Comparison of ENCODE assay signal across 9 cellular contexts in genomic region chr13:33207616-33207964, GRCh38.
DNase-seq lines count a peak whose midpoint lies in the region; ATAC-seq lines count a peak whose summit lies in the region.
"Had no signal": no experiment of that assay in that cellular context is flagged by ENCODE, and none has a peak within 500 bp of the region (broad histone marks: within the 10 kb centered on the region; RNA-seq: fewer than 3 reads in every experiment).

No MANE protein-coding gene starts in this region.

- peak; percentile 76 for ATAC-seq in esophagus mucosa

- DNase-seq in D341Med (ENCODE audit: low spot score) = peak; percentile 42
- DNase-seq in NCI-H446 (lab: John Stamatoyannopoulos, UW) = peak; percentile 54 to 82
- DNase-seq in pons (ENCODE audit: low spot score) = peak; percentile 56
- DNase-seq in SKM-1 (lab: John Stamatoyannopoulos, UW; ENCODE audit: unreplicated experiment) = no peak
- no peak for DNase-seq in SW480 (ENCODE audit: low spot score)
- DNase-seq in NCI-H526 (lab: John Stamatoyannopoulos, UW) = no peak
- DNase-seq in activated gamma-delta T cell treated with Interleukin-2 at 50 U/mL for 16 hours = no peak
- DNase-seq: NCI-H2029 had no signal

Comparison
In these comparisons a context has a peak if more than half of its experiments do, and no peak if none do; other contexts are left out.
1. DNase-seq: peak in D341Med (single experiment), NCI-H446 (2 of 2) and pons (single experiment); none in SKM-1 (single experiment), SW480 (single experiment), NCI-H526 (0 of 2) and activated gamma-delta T cell treated with Interleukin-2 at 50 U/mL for 16 hours (single experiment).